ENCODE assay signal across 8 cellular contexts in the genomic region with DNA sequence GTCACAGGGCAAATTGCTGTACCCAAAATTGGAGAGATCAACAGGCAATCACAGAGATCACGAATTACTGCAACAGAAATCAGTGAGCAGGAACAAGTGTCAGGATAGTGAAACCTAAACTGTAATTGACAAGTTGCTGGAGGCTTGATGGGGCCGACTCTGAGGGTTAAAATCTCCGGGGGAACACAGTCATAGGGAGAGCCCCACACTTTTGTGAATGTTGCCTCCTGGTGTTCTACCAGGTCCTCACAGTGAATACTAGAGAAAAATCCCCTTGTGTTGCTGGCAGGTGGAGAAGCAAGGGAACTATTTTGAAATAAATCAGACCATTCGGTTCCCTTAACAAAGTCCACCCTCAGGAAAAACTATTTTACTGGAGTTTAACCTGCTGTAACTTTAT.
DNase-seq lines count a peak whose midpoint lies in the region; ATAC-seq, FAIRE-seq and TF ChIP-seq lines count a peak whose summit lies in the region.

No MANE protein-coding gene starts in this region.

- FAIRE-seq in frontal cortex (lab: Jason Lieb, UNC), result no peak

- H3K27ac Mint-ChIP-seq in effector memory CD8-positive, alpha-beta T cell, result peak overlapping the region in 1 of 2 donors; percentile 45
- no peak overlapping the region for H3K27ac Mint-ChIP-seq in endothelial cell (ENCODE audit: unreplicated experiment)
- H3K27ac Mint-ChIP-seq in naive thymus-derived CD4-positive, alpha-beta T cell, result no peak overlapping the region

- no peaks in the 10 kb centered on the region for H3K9me3 ChIP-seq in naive thymus-derived CD4-positive, alpha-beta T cell (ENCODE audit: control insufficient read depth in 2 of 3, low read length in 3 of 3)

- CTCF ChIA-PET in naive thymus-derived CD4-positive, alpha-beta T cell (lab: Charles Lee), result no interaction called here

- POLR2A ChIA-PET in naive thymus-derived CD4-positive, alpha-beta T cell (lab: Charles Lee), result no interaction called here

- H3K27me3 Mint-ChIP-seq in effector memory CD8-positive, alpha-beta T cell, result no peaks in the 10 kb centered on the region
- peaks cover under 1% of the 10 kb centered on the region for H3K27me3 Mint-ChIP-seq in endothelial cell (ENCODE audit: unreplicated experiment)
- no peaks in the 10 kb centered on the region for H3K27me3 Mint-ChIP-seq in naive thymus-derived CD4-positive, alpha-beta T cell

- DNase-seq in effector memory CD8-positive, alpha-beta T cell, result no peak
- no peak for DNase-seq in endothelial cell (ENCODE audit: low spot score)
- DNase-seq in frontal cortex (ENCODE audit: low spot score in 2 of 2), result no peak
- DNase-seq in naive thymus-derived CD4-positive, alpha-beta T cell, result no peak
- no peak for DNase-seq in SIG-M5 treated with dmso at 0.1 percent for 504 hours (lab: John Stamatoyannopoulos, UW; ENCODE audit: unreplicated experiment)

- H3K4me1 Mint-ChIP-seq in effector memory CD8-positive, alpha-beta T cell (ENCODE audit: low read depth in 2 of 2), result peaks cover 0 to 4% of the 10 kb centered on the region in 2 donors
- H3K4me1 Mint-ChIP-seq in endothelial cell (ENCODE audit: unreplicated experiment), result peaks cover 16% of the 10 kb centered on the region
- H3K4me1 Mint-ChIP-seq in naive thymus-derived CD4-positive, alpha-beta T cell, result no peaks in the 10 kb centered on the region

- TF ChIP-seq CTCF in GM12872 (IDR thresholded peaks at IDR 0.05; ENCODE audit: insufficient read depth, low read depth, low read length) (peak; percentile 55), endothelial cell (IDR thresholded peaks at IDR 0.05; ENCODE audit: unreplicated experiment) (no peak)

- H3K4me3 Mint-ChIP-seq in effector memory CD8-positive, alpha-beta T cell, result no peak overlapping the region
- H3K4me3 Mint-ChIP-seq in endothelial cell (ENCODE audit: unreplicated experiment), result no peak overlapping the region
- H3K4me3 Mint-ChIP-seq in naive thymus-derived CD4-positive, alpha-beta T cell, result no peak overlapping the region

- no peaks in the 10 kb centered on the region for H3K9me3 Mint-ChIP-seq in effector memory CD8-positive, alpha-beta T cell
- no peaks in the 10 kb centered on the region for H3K9me3 Mint-ChIP-seq in endothelial cell (ENCODE audit: unreplicated experiment)
- peaks cover 0 to 2% (median 0%) of the 10 kb centered on the region in 11 donors for H3K9me3 Mint-ChIP-seq in naive thymus-derived CD4-positive, alpha-beta T cell

- intact Hi-C loops in naive thymus-derived CD4-positive, alpha-beta T cell (cut with micrococcal nuclease), result no loop called here

- no peak overlapping the region for H3K4me3 ChIP-seq in naive thymus-derived CD4-positive, alpha-beta T cell (ENCODE audit: low read length)

- no peaks in the 10 kb centered on the region for H3K4me1 ChIP-seq in naive thymus-derived CD4-positive, alpha-beta T cell (ENCODE audit: control insufficient read depth in 2 of 2, insufficient read depth in 2 of 2, low read length in 2 of 2)

- no peaks in the 10 kb centered on the region for H3K36me3 Mint-ChIP-seq in effector memory CD8-positive, alpha-beta T cell (ENCODE audit: insufficient read depth)
- H3K36me3 Mint-ChIP-seq in endothelial cell (ENCODE audit: low read depth, unreplicated experiment), result no peaks in the 10 kb centered on the region
- H3K36me3 Mint-ChIP-seq in naive thymus-derived CD4-positive, alpha-beta T cell, result no peaks in the 10 kb centered on the region

- no peak overlapping the region for H3K27ac ChIP-seq in naive thymus-derived CD4-positive, alpha-beta T cell (ENCODE audit: low read depth, low read length)

- H3K36me3 ChIP-seq in naive thymus-derived CD4-positive, alpha-beta T cell (ENCODE audit: control insufficient read depth in 2 of 3, insufficient read depth in 3 of 3, low read length in 3 of 3), result no peaks in the 10 kb centered on the region

- ATAC-seq in GM19372 (IDR thresholded peaks at IDR 0.05; ENCODE audit: low read depth, unreplicated experiment) (peak; percentile 96), HG03159 (IDR thresholded peaks at IDR 0.05; ENCODE audit: unreplicated experiment) (peak; percentile 82)
- ATAC-seq in effector memory CD8-positive, alpha-beta T cell (replicated peaks), result peak; percentile 55
- no peak for ATAC-seq in naive thymus-derived CD4-positive, alpha-beta T cell

- H3K27me3 ChIP-seq in naive thymus-derived CD4-positive, alpha-beta T cell (ENCODE audit: control insufficient read depth in 2 of 2, insufficient read depth in 2 of 2, low read length in 2 of 2), result no peaks in the 10 kb centered on the region
